In the genomic region with DNA sequence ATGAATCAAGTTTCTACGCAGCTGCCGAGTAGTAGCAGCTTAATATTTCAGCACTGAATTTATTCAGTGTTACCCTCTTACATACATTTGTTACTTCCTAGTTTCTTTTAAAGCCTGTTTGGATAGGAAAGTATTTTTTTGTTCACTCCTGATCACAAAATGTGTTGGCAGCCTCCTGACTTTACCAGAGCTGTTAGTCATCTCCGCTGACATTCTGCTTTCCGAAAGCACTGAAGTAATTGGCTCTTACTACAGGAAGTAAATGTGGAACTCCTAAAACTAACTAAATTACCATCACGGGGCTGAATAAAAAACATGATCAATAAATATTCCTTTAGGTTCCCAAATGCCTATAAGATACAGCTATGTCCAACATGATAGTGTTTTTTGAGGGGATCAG, we compare ENCODE assay signal across 8 cellular contexts.
DNase-seq lines count a peak whose midpoint lies in the region; ATAC-seq, FAIRE-seq and TF ChIP-seq lines count a peak whose summit lies in the region.

No MANE protein-coding gene starts in this region.

- peak overlapping the region; percentile 92 to 94 for H3K27ac Mint-ChIP-seq in natural killer cell treated with Interleukin-12 subunit alpha and Interleukin-12 subunit beta and Interleukin-15 and Interleukin-18, amount 100 ng/mL, for 72 hours

- H3K27me3 ChIP-seq in bronchial epithelial cell (ENCODE audit: control insufficient read depth, insufficient read depth, low read length): no peaks in the 10 kb centered on the region

- no peak overlapping the region for H3K4me3 ChIP-seq in bronchial epithelial cell (ENCODE audit: low read depth, low read length)

- H3K9me3 Mint-ChIP-seq in natural killer cell treated with Interleukin-12 subunit alpha and Interleukin-12 subunit beta and Interleukin-15 and Interleukin-18, amount 100 ng/mL, for 72 hours: no peaks in the 10 kb centered on the region

- no peaks in the 10 kb centered on the region for H3K36me3 Mint-ChIP-seq in natural killer cell treated with Interleukin-12 subunit alpha and Interleukin-12 subunit beta and Interleukin-15 and Interleukin-18, amount 100 ng/mL, for 72 hours

- FAIRE-seq in bronchial epithelial cell (lab: Jason Lieb, UNC): no peak

- peaks cover 7 to 10% of the 10 kb centered on the region in 2 donors for H3K27me3 Mint-ChIP-seq in natural killer cell treated with Interleukin-12 subunit alpha and Interleukin-12 subunit beta and Interleukin-15 and Interleukin-18, amount 100 ng/mL, for 72 hours

- peaks cover 17 to 32% of the 10 kb centered on the region in 2 donors for H3K4me1 Mint-ChIP-seq in natural killer cell treated with Interleukin-12 subunit alpha and Interleukin-12 subunit beta and Interleukin-15 and Interleukin-18, amount 100 ng/mL, for 72 hours (ENCODE audit: low read depth in 2 of 2)

- peak overlapping the region; percentile 84 for H3K4me3 Mint-ChIP-seq in natural killer cell treated with Interleukin-12 subunit alpha and Interleukin-12 subunit beta and Interleukin-15 and Interleukin-18, amount 100 ng/mL, for 72 hours

- DNase-seq in bronchial epithelial cell (ENCODE audit: low read depth) (peak; percentile 70), NCI-H2081 (lab: John Stamatoyannopoulos, UW) (no peak), GOT3 (lab: John Stamatoyannopoulos, UW) (no peak), middle frontal gyrus (ENCODE audit: extremely low spot score, low spot score) (no peak), NCI-H82 treated with DMSO at 0.1 percent for 48 hours (lab: John Stamatoyannopoulos, UW; ENCODE audit: unreplicated experiment) (no peak)
- no peak for DNase-seq in natural killer cell treated with Interleukin-12 subunit alpha and Interleukin-12 subunit beta and Interleukin-15 and Interleukin-18, amount 100 ng/mL, for 72 hours (ENCODE audit: low spot score)

- ATAC-seq in GM18858 (IDR thresholded peaks at IDR 0.05; ENCODE audit: unreplicated experiment) (peak; percentile 62), HG03196 (IDR thresholded peaks at IDR 0.05; ENCODE audit: unreplicated experiment) (peak; percentile 70)
- ATAC-seq in natural killer cell treated with Interleukin-12 subunit alpha and Interleukin-12 subunit beta and Interleukin-15 and Interleukin-18, amount 100 ng/mL, for 72 hours: peak; percentile 79 to 81

- H3K36me3 ChIP-seq in bronchial epithelial cell (ENCODE audit: control insufficient read depth, insufficient read depth, low read length): no peaks in the 10 kb centered on the region

- TF ChIP-seq CTCF in bronchial epithelial cell (IDR thresholded peaks at IDR 0.05; ENCODE audit: insufficient read depth, low read length, severe bottlenecking): no peak
